ENCODE assay signal across 1 cellular context in genomic region chr7:2158331-2159175, GRCh38.
TF ChIP-seq lines count a peak whose summit lies in the region.

No MANE protein-coding gene starts in this region.

TF ChIP-seq in HepG2, 621 proteins besides CTCF, POLR2A, EP300 and RAD21 (continued from another document):
- TF ChIP-seq RBAK (CRISPR knock-in tag; IDR thresholded peaks at IDR 0.05) (no peak), MAFG (CRISPR knock-in tag; IDR thresholded peaks at IDR 0.05) (no peak), MED13 (CRISPR knock-in tag; IDR thresholded peaks at IDR 0.05) (no peak), CBX1 (IDR thresholded peaks at IDR 0.05; ENCODE audit: low read depth) (no peak), HNRNPLL (IDR thresholded peaks at IDR 0.05; ENCODE audit: low read depth, low read length, poor library complexity, severe bottlenecking) (no peak), ZNF569 (CRISPR knock-in tag; IDR thresholded peaks at IDR 0.05; ENCODE audit: borderline replicate concordance) (no peak), ZNF629 (CRISPR knock-in tag; conservative IDR thresholded peaks at IDR 0.05) (no peak), ZBTB8A (CRISPR knock-in tag; IDR thresholded peaks at IDR 0.05; ENCODE audit: borderline replicate concordance, low read depth) (no peak), THAP11 (CRISPR knock-in tag; IDR thresholded peaks at IDR 0.05) (no peak)
